17 cellular contexts compared by ENCODE assay signal in genomic region chr6:142696689-142697088, GRCh38.
DNase-seq lines count a peak whose midpoint lies in the region; TF ChIP-seq lines count a peak whose summit lies in the region.
"Had no signal": no experiment of that assay in that cellular context is flagged by ENCODE, and none has a peak within 500 bp of the region (broad histone marks: within the 10 kb centered on the region; RNA-seq: fewer than 3 reads in every experiment).

No MANE protein-coding gene starts in this region.

- no peak for TF ChIP-seq POLR2A in ovary (IDR thresholded peaks at IDR 0.05)

- intact Hi-C loops in colonic mucosa (cut with DNase I): loop anchor here (10.0 kb wide), 1 partner anchor 222 kb away; no protein-coding TSS in a partner anchor
- intact Hi-C loops in ovary (cut with DNase I): loop anchor here (5.0 to 10.0 kb wide), 3 partner anchors 248 to 321 kb away; partner anchors contain the start of gene HIVEP2 (in 3 of the 4)

- no peak for TF ChIP-seq CTCF in colonic mucosa (IDR thresholded peaks at IDR 0.05)
- no peak for TF ChIP-seq CTCF in ovary (IDR thresholded peaks at IDR 0.05)

- H3K36me3 ChIP-seq in colonic mucosa (no peaks in the 10 kb centered on the region), ovary (no peaks in the 10 kb centered on the region)
- H3K36me3 ChIP-seq: left ventricle myocardium inferior, neutrophil had no signal

- no peak for TF ChIP-seq EP300 in ovary (IDR thresholded peaks at IDR 0.05)

- H3K27me3 ChIP-seq in colonic mucosa: no peaks in the 10 kb centered on the region
- no peaks in the 10 kb centered on the region for H3K27me3 ChIP-seq in ovary
- H3K27me3 ChIP-seq: neutrophil had no signal

- H3K4me3 ChIP-seq in colonic mucosa (no peak overlapping the region), ovary (no peak overlapping the region)
- H3K4me3 ChIP-seq: left ventricle myocardium inferior had no signal

- 68 to 74% (median 73%) methylated on average over 6 of the region's 6 CpGs for WGBS in ovary, 3 donors

- H3K27ac ChIP-seq in colonic mucosa (no peak overlapping the region), ovary (peak overlapping the region in 1 of 2 donors; percentile 62)
- H3K27ac ChIP-seq: left ventricle myocardium inferior, neutrophil had no signal

- H3K4me1 ChIP-seq in colonic mucosa: no peaks in the 10 kb centered on the region
- peaks cover 15% of the 10 kb centered on the region for H3K4me1 ChIP-seq in ovary (ENCODE audit: insufficient read depth)

- H3K9ac ChIP-seq in colonic mucosa (ENCODE audit: low read depth in 2 of 2, low read length in 2 of 2): no peak overlapping the region

- DNase-seq in COLO668 (lab: John Stamatoyannopoulos, UW; ENCODE audit: unreplicated experiment) (peak; percentile 33), NCI-H1694 treated with DMSO at 0.1 percent for 48 hours (lab: John Stamatoyannopoulos, UW) (peak; percentile 14), colonic mucosa (peak; percentile 48), ovary (peak; percentile 26 to 63 (median 42)), NCI-H1105 treated with DMSO at 0.1 percent for 48 hours (lab: John Stamatoyannopoulos, UW) (no peak), AG08395 (ENCODE audit: low spot score) (no peak), NCI-H69 (lab: John Stamatoyannopoulos, UW) (no peak), NOMO-1 treated with DMSO at 0.1 percent for 48 hours (lab: John Stamatoyannopoulos, UW; ENCODE audit: unreplicated experiment) (no peak)
- DNase-seq: activated CD4-positive, CD25-positive, alpha-beta regulatory T cell treated with anti-CD3 and anti-CD28 coated beads, Interleukin-2, amount 50 U/mL, for 72 hours; activated T-cell treated with anti-CD3 and anti-CD28 coated beads for 4 hours; amniotic stem cell; head of caudate nucleus; Kasumi-1; left ventricle myocardium inferior; stimulated activated CD8-positive, alpha-beta memory T cell treated with anti-CD3 and anti-CD28 coated beads, Interleukin-4, amount 100 ng/mL, for 48 hours; T-cell had no signal

- H3K9me3 ChIP-seq in colonic mucosa: no peaks in the 10 kb centered on the region
- no peaks in the 10 kb centered on the region for H3K9me3 ChIP-seq in ovary
- H3K9me3 ChIP-seq: left ventricle myocardium inferior, neutrophil had no signal

Comparison
In these comparisons a context has a peak if more than half of its experiments do, and no peak if none do; other contexts are left out.
1. DNase-seq: peak in COLO668 (single experiment), NCI-H1694 treated with DMSO at 0.1 percent for 48 hours (single experiment), colonic mucosa (single experiment) and ovary (5 of 5); none in NCI-H1105 treated with DMSO at 0.1 percent for 48 hours (single experiment), AG08395 (single experiment), NCI-H69 (single experiment) and NOMO-1 treated with DMSO at 0.1 percent for 48 hours (single experiment).